9 cellular contexts compared by ENCODE assay signal in the genomic region with DNA sequence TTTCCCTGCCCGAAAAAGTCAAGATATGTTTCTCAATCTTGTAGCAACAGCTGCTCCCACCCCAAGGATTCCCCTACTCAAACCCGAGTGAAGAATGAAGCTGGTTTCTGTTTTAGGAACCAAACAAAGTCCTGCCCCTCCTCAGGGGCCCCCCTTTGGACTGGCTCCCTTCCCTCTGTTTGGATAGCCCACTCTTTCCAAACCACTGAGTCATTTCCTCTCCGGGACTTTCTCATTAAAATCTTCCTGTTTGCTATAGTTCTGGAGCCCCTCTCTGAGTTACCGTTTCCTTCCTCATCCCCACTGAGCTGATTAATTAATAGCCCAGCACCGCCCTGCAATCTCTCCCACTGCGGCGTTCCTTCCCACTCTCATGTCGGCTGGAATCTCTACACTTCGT.
A peak's percentile ranks its signal among the peaks of the same experiment; 100 is the strongest.
DNase-seq lines count a peak whose midpoint lies in the region; ATAC-seq and TF ChIP-seq lines count a peak whose summit lies in the region.
"Had no signal": no experiment of that assay in that cellular context is flagged by ENCODE, and none has a peak within 500 bp of the region (broad histone marks: within the 10 kb centered on the region; RNA-seq: fewer than 3 reads in every experiment).

No MANE protein-coding gene starts in this region.

- no peak for DNase-seq in CD8-positive, alpha-beta memory T cell
- DNase-seq in SKM-1 (lab: John Stamatoyannopoulos, UW; ENCODE audit: unreplicated experiment): peak; percentile 41
- peak; percentile 74 for DNase-seq in fibroblast of pulmonary artery (ENCODE audit: low read depth)
- peak; percentile 38 to 61 for DNase-seq in psoas muscle
- no peak for DNase-seq in amygdala (lab: John Stamatoyannopoulos, UW)
- DNase-seq in NCI-H2227 treated with DMSO at 0.1 percent for 48 hours (lab: John Stamatoyannopoulos, UW): no peak
- DNase-seq in posterior vena cava (ENCODE audit: low spot score): no peak
- DNase-seq in activated CD8-positive, alpha-beta memory T cell treated with anti-CD3 and anti-CD28 coated beads, Interleukin-2, amount 50 U/mL, for 48 hours: no peak
- DNase-seq: NCI-H1436 had no signal

- peaks cover 22 to 47% of the 10 kb centered on the region in 2 donors for H3K27me3 Mint-ChIP-seq in CD8-positive, alpha-beta memory T cell

- intact Hi-C loops in psoas muscle (cut with DNase I): no loop called here
- intact Hi-C loops in posterior vena cava (cut with DNase I): no loop called here

- no peak overlapping the region for H3K4me3 ChIP-seq in CD8-positive, alpha-beta memory T cell (ENCODE audit: low read length)
- peak overlapping the region; percentile 36 for H3K4me3 ChIP-seq in fibroblast of pulmonary artery (replicated peaks; ENCODE audit: low read depth, low read length)
- peak overlapping the region; percentile 57 for H3K4me3 ChIP-seq in psoas muscle

- POLR2A ChIA-PET in CD8-positive, alpha-beta memory T cell (lab: Charles Lee): no interaction called here

- no peak overlapping the region for H3K27ac Mint-ChIP-seq in CD8-positive, alpha-beta memory T cell

- peaks cover 0 to 1% (median 0%) of the 10 kb centered on the region in 5 donors for H3K9me3 Mint-ChIP-seq in CD8-positive, alpha-beta memory T cell

- no peak for TF ChIP-seq CTCF in fibroblast of pulmonary artery (IDR thresholded peaks at IDR 0.05; ENCODE audit: low read length, missing control alignments)
- no peak for TF ChIP-seq CTCF in psoas muscle (IDR thresholded peaks at IDR 0.05)

- no peak overlapping the region for H3K27ac ChIP-seq in CD8-positive, alpha-beta memory T cell (ENCODE audit: low read depth, low read length)
- peak overlapping the region; percentile 69 for H3K27ac ChIP-seq in psoas muscle

- no peaks in the 10 kb centered on the region for H3K36me3 Mint-ChIP-seq in CD8-positive, alpha-beta memory T cell

- peaks cover 7% of the 10 kb centered on the region for H3K4me1 ChIP-seq in CD8-positive, alpha-beta memory T cell (ENCODE audit: insufficient read depth, low read length)
- H3K4me1 ChIP-seq in psoas muscle: peaks cover 16% of the 10 kb centered on the region

- no peaks in the 10 kb centered on the region for H3K36me3 ChIP-seq in CD8-positive, alpha-beta memory T cell (ENCODE audit: insufficient read depth, low read length)
- no peaks in the 10 kb centered on the region for H3K36me3 ChIP-seq in psoas muscle (ENCODE audit: insufficient read depth in 1 of 2, low read depth in 1 of 2)

- peak overlapping the region in 6 of 7 donors; percentile 33 to 76 (median 55) for H3K4me3 Mint-ChIP-seq in CD8-positive, alpha-beta memory T cell

- peaks cover 11% of the 10 kb centered on the region for H3K27me3 ChIP-seq in CD8-positive, alpha-beta memory T cell (ENCODE audit: insufficient read depth, low read length, poor library complexity, severe bottlenecking)
- H3K27me3 ChIP-seq in psoas muscle (ENCODE audit: insufficient read depth in 3 of 3, low read length in 2 of 3): no peaks in the 10 kb centered on the region

- no peaks in the 10 kb centered on the region for H3K9me3 ChIP-seq in CD8-positive, alpha-beta memory T cell (ENCODE audit: low read length)
- no peaks in the 10 kb centered on the region for H3K9me3 ChIP-seq in psoas muscle

- 34 to 42% (median 37%) methylated on average over 9 of the region's 9 CpGs for WGBS in psoas muscle, 3 donors

- ATAC-seq in psoas muscle: peak; percentile 34 to 48 (median 46)

- CTCF ChIA-PET in CD8-positive, alpha-beta memory T cell (lab: Charles Lee): no interaction called here

- H3K4me1 Mint-ChIP-seq in CD8-positive, alpha-beta memory T cell: peaks cover 13 to 14% (median 14%) of the 10 kb centered on the region in 3 donors

Comparison
In these comparisons a context has a peak if more than half of its experiments do, and no peak if none do; other contexts are left out.
1. DNase-seq: peak in SKM-1 (single experiment), fibroblast of pulmonary artery (single experiment) and psoas muscle (2 of 2); none in CD8-positive, alpha-beta memory T cell (0 of 5), amygdala (0 of 56), NCI-H2227 treated with DMSO at 0.1 percent for 48 hours (single experiment), posterior vena cava (single experiment) and activated CD8-positive, alpha-beta memory T cell treated with anti-CD3 and anti-CD28 coated beads, Interleukin-2, amount 50 U/mL, for 48 hours (single experiment).